Comparison of ENCODE assay signal across 7 cellular contexts in genomic region chr17:17859909-17860760, GRCh38. TPM values are rescaled to one million over a fixed set of nuclear protein-coding genes. Genes with fewer than 3 reads are reported as not detected.
DNase-seq lines count a peak whose midpoint lies in the region; ATAC-seq and TF ChIP-seq lines count a peak whose summit lies in the region.

No MANE protein-coding gene starts in this region.

- POLR2A ChIA-PET in GM10248 (lab: Yijun Ruan, JAX): no interaction called here

- H3K27me3 ChIP-seq in right atrium auricular region (no peaks in the 10 kb centered on the region), sigmoid colon (no peaks in the 10 kb centered on the region)

- no peak for ATAC-seq in GM19328 (IDR thresholded peaks at IDR 0.05; ENCODE audit: unreplicated experiment)

- TF ChIP-seq CTCF in GM10248 (IDR thresholded peaks at IDR 0.05; ENCODE audit: control extremely low read depth, extremely low read depth, low read depth, missing control alignments) (peak; percentile 94), right atrium auricular region (IDR thresholded peaks at IDR 0.05) (peak; percentile 92 to 98), sigmoid colon (IDR thresholded peaks at IDR 0.05) (peak; percentile 91 to 98 (median 96))

- DNase-seq in GM10248 (ENCODE audit: extremely low spot score) (peak; percentile 86), HT1080 (ENCODE audit: low read depth) (peak; percentile 48), SW480 (ENCODE audit: low spot score) (peak; percentile 63), amniotic epithelial cell (ENCODE audit: low read depth) (peak; percentile 42), right atrium auricular region (ENCODE audit: low spot score) (no peak), sigmoid colon (peak; percentile 82)

- H3K9me3 ChIP-seq in right atrium auricular region (no peaks in the 10 kb centered on the region), sigmoid colon (no peaks in the 10 kb centered on the region)

- peaks cover 24% of the 10 kb centered on the region for H3K36me3 ChIP-seq in right atrium auricular region
- peaks cover 0 to 19% (median 0%) of the 10 kb centered on the region in 4 donors for H3K36me3 ChIP-seq in sigmoid colon

- TF ChIP-seq POLR2A in sigmoid colon (IDR thresholded peaks at IDR 0.05): no peak

- intact Hi-C loops in sigmoid colon (cut with DNase I): loop anchor here (1.0 to 2.0 kb wide), 2 partner anchors 48 to 179 kb away; partner anchors contain the start of gene RAI1

- CTCF ChIA-PET in GM10248 (lab: Yijun Ruan, JAX): interaction anchor here (0.7 to 8.2 kb wide), 30 partner anchors 10 to 218 kb away, joined by 3 to 93 read pairs (median 5); no protein-coding TSS in a partner anchor

- H3K4me3 ChIP-seq in right atrium auricular region (no peak overlapping the region), sigmoid colon (no peak overlapping the region)

- no peak for TF ChIP-seq EP300 in sigmoid colon (IDR thresholded peaks at IDR 0.05)

- peaks cover 0 to 24% of the 10 kb centered on the region in 2 donors for H3K4me1 ChIP-seq in right atrium auricular region
- peaks cover 0 to 20% (median 8%) of the 10 kb centered on the region in 4 donors for H3K4me1 ChIP-seq in sigmoid colon

- WGBS in sigmoid colon, 2 donors: 40 to 45% methylated on average over 9 of the region's 9 CpGs

- H3K27ac ChIP-seq in right atrium auricular region: peak overlapping the region; percentile 19 to 32
- H3K27ac ChIP-seq in sigmoid colon: peak overlapping the region in 2 of 4 donors; percentile 3 to 7

RNA-seq across cellular contexts. Expression of gene SREBF1, which starts 23.3 kb away (rescaled TPM):
- total RNA-seq in HT1080 (2014; rRNA removed; shearing (Covaris generic)): 42.2 and 65.4 TPM in 2 replicates
- 28.6 and 29.9 TPM in 2 replicates for polyA plus RNA-seq in HT1080 (2015; cell fraction: cytosol; rRNA removed)
- polyA plus RNA-seq in HT1080 (2015; cell fraction: nucleus; rRNA removed): 168 and 169 TPM in 2 replicates
- total RNA-seq in right atrium auricular region (10 to 100 TPM; 17.0 to 29.8 TPM), sigmoid colon (10 to 100 TPM; 26.0 to 53.5 (median 43.5) TPM)
- 100 to 1,000 TPM in 1 of 3 donors, 10 to 100 TPM in 2; 10.2 to 172 (median 14.3) TPM for polyA plus RNA-seq in sigmoid colon
